ENCODE assay signal across 18 cellular contexts in the genomic region with DNA sequence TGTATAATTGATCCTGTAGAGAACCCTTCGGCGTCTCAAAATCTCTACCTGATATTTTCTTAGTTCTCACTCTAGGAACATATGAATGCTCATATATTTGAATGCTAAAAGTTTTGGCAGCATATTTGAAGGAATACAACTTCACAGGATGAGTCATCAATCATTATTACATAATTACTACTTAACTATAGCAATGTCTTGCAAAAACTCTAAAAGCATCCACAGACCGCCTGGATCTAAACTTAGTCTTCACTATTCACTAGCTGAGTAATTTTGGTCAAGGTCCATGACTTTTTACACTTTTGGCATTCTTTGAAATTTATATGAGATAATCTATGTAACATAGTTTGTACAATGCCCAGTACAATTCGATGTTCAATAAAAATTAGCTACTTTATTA.
DNase-seq lines count a peak whose midpoint lies in the region; ATAC-seq, FAIRE-seq and TF ChIP-seq lines count a peak whose summit lies in the region.
"Had no signal": no experiment of that assay in that cellular context is flagged by ENCODE, and none has a peak within 500 bp of the region (broad histone marks: within the 10 kb centered on the region; RNA-seq: fewer than 3 reads in every experiment).

No MANE protein-coding gene starts in this region.

- ATAC-seq in GM12878: no peak
- ATAC-seq in GM21723 (IDR thresholded peaks at IDR 0.05; ENCODE audit: unreplicated experiment): no peak
- no peak for ATAC-seq in GM18868 (IDR thresholded peaks at IDR 0.05; ENCODE audit: unreplicated experiment)
- ATAC-seq: CD8-positive, alpha-beta T cell; K562 had no signal

- RAD21 ChIA-PET in GM12878 (lab: Charles Lee; ENCODE audit: unreplicated experiment): interaction anchor here (1.0 kb wide), 1 partner anchor 76 kb away, joined by 3 read pairs; no protein-coding TSS in a partner anchor

- CTCF ChIA-PET in GM12878 (lab: Yijun Ruan, JAX): interaction anchor here (0.7 to 0.8 kb wide), 2 partner anchors 76 to 260 kb away, joined by 3 read pairs; no protein-coding TSS in a partner anchor

- POLR2A ChIA-PET in GM12878 (lab: Charles Lee): no interaction called here

- no peak for FAIRE-seq in GM12878 (lab: Jason Lieb, UNC)
- FAIRE-seq: H54, K562 had no signal

- SMC1A ChIA-PET in GM12878 (lab: Charles Lee; ENCODE audit: uncharacterized antibody, unreplicated experiment): interaction anchor here (0.9 to 1.0 kb wide), 2 partner anchors 11 to 73 kb away, joined by 3 read pairs; no protein-coding TSS in a partner anchor

- no peak for TF ChIP-seq CTCF in GM12878 (IDR thresholded peaks at IDR 0.05 in 2 of 3, conservative IDR thresholded peaks at IDR 0.05 in 1 of 3; ENCODE audit: control insufficient read depth in 2 of 3, extremely low read depth in 1 of 3, insufficient read depth in 1 of 3, low read depth in 3 of 3, low read length in 3 of 3)

- H3K9me3 ChIP-seq in GM12878 (replicated peaks; ENCODE audit: control insufficient read depth, insufficient read depth, low read length): no peaks in the 10 kb centered on the region
- H3K9me3 ChIP-seq: BLaER1 had no signal

- no peak for TF ChIP-seq RAD21 in GM12878 (IDR thresholded peaks at IDR 0.05; ENCODE audit: insufficient read depth, low read depth, low read length)

- in situ Hi-C loops in GM12878 (cut with MboI): no loop called here

- H4K20me1 ChIP-seq in GM12878 (ENCODE audit: control insufficient read depth, insufficient read depth): no peaks in the 10 kb centered on the region
- H4K20me1 ChIP-seq: BLaER1 had no signal

- H2AFZ ChIP-seq in GM12878 (ENCODE audit: control insufficient read depth, low read depth, low read length): no peak overlapping the region
- H2AFZ ChIP-seq: GM23248 had no signal

- TF ChIP-seq EP300 in GM12878 (IDR thresholded peaks at IDR 0.05; ENCODE audit: borderline replicate concordance in 1 of 2, control insufficient read depth in 1 of 2, low read depth in 2 of 2, low read length in 2 of 2): no peak

- no peak overlapping the region for H3K4me3 ChIP-seq in GM12878
- H3K4me3 ChIP-seq: BLaER1, GM23248, K562 had no signal

- H3K4me1 ChIP-seq in GM12878 (ENCODE audit: control insufficient read depth, insufficient read depth, low read length): no peaks in the 10 kb centered on the region
- H3K4me1 ChIP-seq: BLaER1 had no signal

- no peaks in the 10 kb centered on the region for H3K27me3 ChIP-seq in GM12878 (replicated peaks in 1 of 2; ENCODE audit: control insufficient read depth in 2 of 2, insufficient read depth in 2 of 2, low read length in 1 of 2)
- H3K27me3 ChIP-seq: BLaER1 had no signal

- WGBS in GM12878 (ENCODE audit: insufficient coverage, insufficient replicate concordance, low lambda C conversion rate, missing lambda C conversion rate): 69% methylated on average over 4 of the region's 4 CpGs

- H3K36me3 ChIP-seq in GM12878 (ENCODE audit: control insufficient read depth in 2 of 2, insufficient read depth in 2 of 2, low read length in 1 of 2): no peaks in the 10 kb centered on the region
- H3K36me3 ChIP-seq: BLaER1 had no signal

- H3K4me2 ChIP-seq in GM12878 (ENCODE audit: control insufficient read depth, insufficient read depth): no peak overlapping the region
- H3K4me2 ChIP-seq: BLaER1 had no signal

- no peak overlapping the region for H3K9ac ChIP-seq in GM12878 (ENCODE audit: control insufficient read depth, insufficient read depth, low read length)
- H3K9ac ChIP-seq: BLaER1, GM23248 had no signal

- no peak overlapping the region for H3K27ac ChIP-seq in GM12878 (ENCODE audit: control insufficient read depth, insufficient read depth)
- H3K27ac ChIP-seq: 22Rv1, BLaER1, GM23248, HL-60 had no signal

- no peak for TF ChIP-seq POLR2A in GM12878 (IDR thresholded peaks at IDR 0.05; ENCODE audit: low read depth, low read length)

- BruUV-seq in GM12878 (replicated peaks; lab: Mats Ljungman, UMichigan): no TSS peak

- H3K79me2 ChIP-seq in GM12878 (ENCODE audit: control insufficient read depth, insufficient read depth, low read length): no peaks in the 10 kb centered on the region

- DNase-seq in NOMO-1 treated with DMSO at 0.1 percent for 48 hours (lab: John Stamatoyannopoulos, UW; ENCODE audit: unreplicated experiment): peak; percentile 3
- no peak for DNase-seq in NOMO-1 treated with dmso at 0.1 percent for 144 hours (lab: John Stamatoyannopoulos, UW; ENCODE audit: unreplicated experiment)
- peak; percentile 1 for DNase-seq in MV-4-11 (lab: John Stamatoyannopoulos, UW)
- DNase-seq in GM12878 (ENCODE audit: low read depth, low spot score): no peak
- DNase-seq in NCI-H2081 (lab: John Stamatoyannopoulos, UW): no peak
- DNase-seq: Calu3; CD8-positive, alpha-beta T cell; DMS79 treated with DMSO at 0.1 percent for 48 hours; GF-D8; GM23248; HCEC 1CT had no signal

- intact Hi-C loops in GM12878 (cut with micrococcal nuclease; ENCODE audit: unreplicated experiment): no loop called here

TF ChIP-seq in GM12878, 131 proteins besides CTCF, POLR2A, EP300 and RAD21:
- peak; percentile 37; the same call in 1 of the 2 replicates for TF ChIP-seq JUNB (IDR thresholded peaks at IDR 0.05)
- peak; percentile 66; the same call in 1 of the 2 replicates for TF ChIP-seq NFIC (IDR thresholded peaks at IDR 0.05; ENCODE audit: low read depth, low read length)
- TF ChIP-seq RUNX3 (IDR thresholded peaks at IDR 0.05; ENCODE audit: low read length): peak; percentile 13; the same call in 1 of the 2 replicates
- TF ChIP-seq ZZZ3 (IDR thresholded peaks at IDR 0.05; ENCODE audit: control insufficient read depth, insufficient read length, low read depth): no peak
- TF ChIP-seq POLR2AphosphoS5 (IDR thresholded peaks at IDR 0.05; ENCODE audit: low read length): no peak

Comparison
In these comparisons a context has a peak if more than half of its experiments do, and no peak if none do; other contexts are left out.
1. DNase-seq: peak in NOMO-1 treated with DMSO at 0.1 percent for 48 hours (single experiment) and MV-4-11 (single experiment); none in NOMO-1 treated with dmso at 0.1 percent for 144 hours (single experiment), GM12878 (single experiment) and NCI-H2081 (0 of 2).